Comparison of ENCODE assay signal across 22 cellular contexts in genomic region chr11:26916805-26917204, GRCh38.
A peak's percentile ranks its signal among the peaks of the same experiment; 100 is the strongest.
DNase-seq lines count a peak whose midpoint lies in the region; ATAC-seq, FAIRE-seq and TF ChIP-seq lines count a peak whose summit lies in the region.
"Had no signal": no experiment of that assay in that cellular context is flagged by ENCODE, and none has a peak within 500 bp of the region (broad histone marks: within the 10 kb centered on the region; RNA-seq: fewer than 3 reads in every experiment).

No MANE protein-coding gene starts in this region.

- POLR2A ChIA-PET in A549 (lab: Yijun Ruan, JAX) = no interaction called here

- no peaks in the 10 kb centered on the region for H3K79me2 ChIP-seq in GM23338 (replicated peaks; ENCODE audit: insufficient read depth)
- H3K79me2 ChIP-seq in OCI-LY1 (ENCODE audit: insufficient read depth, low read length) = no peaks in the 10 kb centered on the region
- H3K79me2 ChIP-seq in astrocyte (ENCODE audit: insufficient read depth, low read length) = no peaks in the 10 kb centered on the region

- no peaks in the 10 kb centered on the region; the same call in 2 of the 3 replicates for H3K9me3 Mint-ChIP-seq in GM23338
- H3K9me3 Mint-ChIP-seq in astrocyte (ENCODE audit: unreplicated experiment) = no peaks in the 10 kb centered on the region

- H3K4me3 ChIP-seq in A549 (no peak overlapping the region), GM23338 (no peak overlapping the region), OCI-LY1 (ENCODE audit: low read depth, low read length, poor library complexity, severe bottlenecking) (no peak overlapping the region), astrocyte (ENCODE audit: insufficient read depth, low read depth, low read length) (no peak overlapping the region), left lung (no peak overlapping the region)
- H3K4me3 ChIP-seq: BLaER1 treated with 17β-estradiol and CSF1 and Interleukin-3, amounts not matched to agents 10 nM and 100 nM had no signal

- no peaks in the 10 kb centered on the region for H3K9me3 ChIP-seq in A549
- H3K9me3 ChIP-seq in OCI-LY1 (ENCODE audit: low read length) = peaks cover 9% of the 10 kb centered on the region; the same call in 1 of the 2 replicates
- no peaks in the 10 kb centered on the region for H3K9me3 ChIP-seq in astrocyte (ENCODE audit: insufficient read depth, low read depth, low read length)
- H3K9me3 ChIP-seq in left lung = peaks cover 0 to 4% of the 10 kb centered on the region in 2 donors
- H3K9me3 ChIP-seq: BE2C; BLaER1 treated with 17β-estradiol and CSF1 and Interleukin-3, amounts not matched to agents 10 nM and 100 nM had no signal

- ATAC-seq in A549 (no peak), GM23338 (no peak), left lung (no peak)
- ATAC-seq: HCT116 had no signal

- TF ChIP-seq EP300 in A549 (IDR thresholded peaks at IDR 0.05) = no peak

- peaks cover 2% of the 10 kb centered on the region for H3K27me3 Mint-ChIP-seq in GM23338 (ENCODE audit: insufficient read depth, low read depth, poor library complexity)
- no peaks in the 10 kb centered on the region for H3K27me3 Mint-ChIP-seq in astrocyte (ENCODE audit: low read depth, unreplicated experiment)
- H3K27me3 Mint-ChIP-seq: CD4-positive, alpha-beta T cell; CD8-positive, alpha-beta memory T cell had no signal

- H3K27ac ChIP-seq in A549 (no peak overlapping the region), GM23338 (ENCODE audit: low read depth) (no peak overlapping the region), OCI-LY1 (ENCODE audit: low read depth, low read length, poor library complexity, severe bottlenecking) (peak overlapping the region; percentile 99), astrocyte (ENCODE audit: low read depth, low read length) (no peak overlapping the region), left lung (no peak overlapping the region)
- H3K27ac ChIP-seq: BLaER1 treated with 17β-estradiol and CSF1 and Interleukin-3, amounts not matched to agents 10 nM and 100 nM had no signal

- H3K9me2 ChIP-seq in GM23338 (ENCODE audit: insufficient read depth) (peaks cover 12% of the 10 kb centered on the region), OCI-LY1 (ENCODE audit: low read depth, low read length) (no peaks in the 10 kb centered on the region)

- 0 out of 3 replicates have a peak, but pooled peaks cover 2% of the 10 kb centered on the region for H3K36me3 Mint-ChIP-seq in GM23338 (ENCODE audit: low read depth)
- H3K36me3 Mint-ChIP-seq in astrocyte (ENCODE audit: low read depth, unreplicated experiment) = no peaks in the 10 kb centered on the region
- H3K36me3 Mint-ChIP-seq: CD14-positive monocyte; CD8-positive, alpha-beta memory T cell had no signal

- H3K27ac Mint-ChIP-seq in GM23338 (peak overlapping the region; percentile 41; the same call in 1 of the 2 replicates), astrocyte (ENCODE audit: unreplicated experiment) (no peak overlapping the region)
- H3K27ac Mint-ChIP-seq: CD14-positive monocyte; CD4-positive, alpha-beta T cell; CD8-positive, alpha-beta memory T cell had no signal

- CTCF ChIA-PET in A549 (lab: Yijun Ruan, JAX) = no interaction called here

- peaks cover 12% of the 10 kb centered on the region for H3K4me1 Mint-ChIP-seq in GM23338
- peaks cover 5% of the 10 kb centered on the region for H3K4me1 Mint-ChIP-seq in astrocyte (ENCODE audit: low read depth, unreplicated experiment)
- H3K4me1 Mint-ChIP-seq: CD14-positive monocyte; CD8-positive, alpha-beta memory T cell had no signal

- H3K4me2 ChIP-seq in A549 = no peak overlapping the region
- H3K4me2 ChIP-seq in GM23338 = no peak overlapping the region
- H3K4me2 ChIP-seq in OCI-LY1 (ENCODE audit: low read length) = no peak overlapping the region
- no peak overlapping the region for H3K4me2 ChIP-seq in astrocyte (ENCODE audit: low read length)
- H3K4me2 ChIP-seq: BLaER1 treated with 17β-estradiol and CSF1 and Interleukin-3, amounts not matched to agents 10 nM and 100 nM had no signal

- H4K20me1 ChIP-seq in GM23338 (replicated peaks; ENCODE audit: insufficient read depth) (no peaks in the 10 kb centered on the region), OCI-LY1 (ENCODE audit: insufficient read depth, low read length) (no peaks in the 10 kb centered on the region), astrocyte (ENCODE audit: insufficient read depth, low read length) (no peaks in the 10 kb centered on the region)
- H4K20me1 ChIP-seq: BLaER1 treated with 17β-estradiol and CSF1 and Interleukin-3, amounts not matched to agents 10 nM and 100 nM had no signal

- no peak for TF ChIP-seq CTCF in A549 (IDR thresholded peaks at IDR 0.05)
- no peak for TF ChIP-seq CTCF in GM23338 (conservative IDR thresholded peaks at IDR 0.05; ENCODE audit: low read depth in 2 of 2)
- no peak for TF ChIP-seq CTCF in OCI-LY1 (IDR thresholded peaks at IDR 0.05; ENCODE audit: low read length)
- no peak for TF ChIP-seq CTCF in astrocyte (IDR thresholded peaks at IDR 0.05; ENCODE audit: insufficient read depth, low read depth, low read length)
- TF ChIP-seq CTCF in left lung (IDR thresholded peaks at IDR 0.05) = no peak

- FAIRE-seq in A549 (lab: Jason Lieb, UNC) (no peak), astrocyte (lab: Jason Lieb, UNC) (no peak)
- FAIRE-seq: A204.1, D721Med, G401.6 had no signal

- no peaks in the 10 kb centered on the region for H3K36me3 ChIP-seq in GM23338 (ENCODE audit: insufficient read depth)
- no peaks in the 10 kb centered on the region; the same call in 1 of the 2 replicates for H3K36me3 ChIP-seq in OCI-LY1 (ENCODE audit: insufficient read depth, low read length)
- no peaks in the 10 kb centered on the region for H3K36me3 ChIP-seq in astrocyte (ENCODE audit: insufficient read depth, low read length)
- no peaks in the 10 kb centered on the region for H3K36me3 ChIP-seq in left lung
- H3K36me3 ChIP-seq: BE2C; BLaER1 treated with 17β-estradiol and CSF1 and Interleukin-3, amounts not matched to agents 10 nM and 100 nM had no signal

- no peaks in the 10 kb centered on the region for H3K4me1 ChIP-seq in A549
- peaks cover 8% of the 10 kb centered on the region; the same call in 1 of the 2 replicates for H3K4me1 ChIP-seq in GM23338 (ENCODE audit: insufficient read depth)
- peaks cover 64% of the 10 kb centered on the region for H3K4me1 ChIP-seq in OCI-LY1 (ENCODE audit: insufficient read depth, low read length, severe bottlenecking)
- no peaks in the 10 kb centered on the region for H3K4me1 ChIP-seq in astrocyte (ENCODE audit: insufficient read depth, low read length)
- no peaks in the 10 kb centered on the region for H3K4me1 ChIP-seq in left lung
- H3K4me1 ChIP-seq: BE2C; BLaER1 treated with 17β-estradiol and CSF1 and Interleukin-3, amounts not matched to agents 10 nM and 100 nM had no signal

- H3K4me3 Mint-ChIP-seq in GM23338 (no peak overlapping the region), astrocyte (ENCODE audit: unreplicated experiment) (no peak overlapping the region)
- H3K4me3 Mint-ChIP-seq: CD14-positive monocyte; CD4-positive, alpha-beta T cell; CD8-positive, alpha-beta memory T cell; H9 had no signal

- TF ChIP-seq POLR2A in A549 (IDR thresholded peaks at IDR 0.05; ENCODE audit: low read length) = no peak

- no peak for TF ChIP-seq RAD21 in A549 (conservative IDR thresholded peaks at IDR 0.05 in 1 of 2, IDR thresholded peaks at IDR 0.05 in 1 of 2)

- no peaks in the 10 kb centered on the region for H3K27me3 ChIP-seq in GM23338 (ENCODE audit: insufficient read depth)
- H3K27me3 ChIP-seq in OCI-LY1 (ENCODE audit: insufficient read depth, low read length) = no peaks in the 10 kb centered on the region
- no peaks in the 10 kb centered on the region for H3K27me3 ChIP-seq in astrocyte (ENCODE audit: insufficient read depth, low read length)
- H3K27me3 ChIP-seq in left lung = no peaks in the 10 kb centered on the region
- H3K27me3 ChIP-seq: BE2C; BLaER1 treated with 17β-estradiol and CSF1 and Interleukin-3, amounts not matched to agents 10 nM and 100 nM had no signal

- H2AFZ ChIP-seq in GM23338 = no peak overlapping the region
- H2AFZ ChIP-seq in OCI-LY1 (ENCODE audit: low read length) = no peak overlapping the region
- no peak overlapping the region for H2AFZ ChIP-seq in astrocyte (ENCODE audit: low read depth, low read length)

- no peak for DNase-seq in A549 (ENCODE audit: low read depth in 1 of 2, low spot score in 1 of 2)
- no peak for DNase-seq in GM23338 (ENCODE audit: low spot score)
- peak; percentile 15 for DNase-seq in astrocyte (ENCODE audit: low read depth)
- no peak for DNase-seq in left lung
- DNase-seq in A172 (ENCODE audit: low spot score) = no peak
- DNase-seq in GOT3 (lab: John Stamatoyannopoulos, UW) = no peak
- no peak for DNase-seq in DMS 273 treated with DMSO at 0.1 percent for 48 hours (lab: John Stamatoyannopoulos, UW)
- DNase-seq: ACHN; AML-193; BE2C; CD4-positive, alpha-beta T cell; CD8-positive, alpha-beta memory T cell; DMS153; DND-41; H9 had no signal

- 28% methylated on average over 6 of the region's 6 CpGs for WGBS in A549 (ENCODE audit: missing lambda C conversion rate)

- H3F3A ChIP-seq in GM23338 (replicated peaks; ENCODE audit: low read depth) (no peaks in the 10 kb centered on the region), OCI-LY1 (ENCODE audit: insufficient read depth, low read length) (no peaks in the 10 kb centered on the region)

- peak overlapping the region; percentile 73; the same call in 1 of the 2 replicates for H3K9ac ChIP-seq in OCI-LY1 (ENCODE audit: low read length)
- no peak overlapping the region for H3K9ac ChIP-seq in astrocyte (ENCODE audit: low read length)
- H3K9ac ChIP-seq: BLaER1 treated with 17β-estradiol and CSF1 and Interleukin-3, amounts not matched to agents 10 nM and 100 nM had no signal

- intact Hi-C loops in left lung (cut with DNase I) = no loop called here

TF ChIP-seq in A549, 52 proteins besides CTCF, POLR2A, EP300 and RAD21:
- TF ChIP-seq SMC3 (IDR thresholded peaks at IDR 0.05) (no peak), POLR2AphosphoS2 (conservative IDR thresholded peaks at IDR 0.05; ENCODE audit: low read length) (no peak), MAFK (IDR thresholded peaks at IDR 0.05; ENCODE audit: partially characterized antibody) (peak; percentile 75)

TF ChIP-seq in GM23338, 12 proteins besides CTCF, POLR2A, EP300 and RAD21:
- no peak for TF ChIP-seq ZNF114 (CRISPR knock-in tag; IDR thresholded peaks at IDR 0.05)
TF ChIP-seq in GM23338: peak in this region for 0.
